ENCODE assay signal across 8 cellular contexts in genomic region chr1:17053071-17053684, GRCh38. TPM values are rescaled to one million over a fixed set of nuclear protein-coding genes. Genes with fewer than 3 reads are reported as not detected.
A peak's percentile ranks its signal among the peaks of the same experiment; 100 is the strongest.
DNase-seq lines count a peak whose midpoint lies in the region; ATAC-seq and TF ChIP-seq lines count a peak whose summit lies in the region.

No MANE protein-coding gene starts in this region.

- peaks cover 9% of the 10 kb centered on the region for H3K36me3 Mint-ChIP-seq in activated naive CD4-positive, alpha-beta T cell treated with anti-CD3 and anti-CD28 coated beads, Interleukin-2, amount 10 ng/mL, durations not matched to agents 7 days and 5 days

- peaks cover 19% of the 10 kb centered on the region for H3K4me1 ChIP-seq in lower lobe of right lung
- peaks cover 16% of the 10 kb centered on the region for H3K4me1 ChIP-seq in upper lobe of right lung

- TF ChIP-seq CTCF in astrocyte of the cerebellum (IDR thresholded peaks at IDR 0.05; ENCODE audit: low read depth, low read length, missing control alignments) = no peak
- no peak for TF ChIP-seq CTCF in lower lobe of right lung (IDR thresholded peaks at IDR 0.05)
- TF ChIP-seq CTCF in upper lobe of right lung (IDR thresholded peaks at IDR 0.05) = no peak

- H3K27me3 Mint-ChIP-seq in activated naive CD4-positive, alpha-beta T cell treated with anti-CD3 and anti-CD28 coated beads, Interleukin-2, amount 10 ng/mL, durations not matched to agents 7 days and 5 days = peaks cover 20% of the 10 kb centered on the region

- peak overlapping the region; percentile 95 for H3K27ac Mint-ChIP-seq in activated naive CD4-positive, alpha-beta T cell treated with anti-CD3 and anti-CD28 coated beads, Interleukin-2, amount 10 ng/mL, durations not matched to agents 7 days and 5 days

- ATAC-seq in lower lobe of right lung (no peak), upper lobe of right lung (no peak), HG03442 (IDR thresholded peaks at IDR 0.05; ENCODE audit: unreplicated experiment) (no peak), GM18868 (IDR thresholded peaks at IDR 0.05; ENCODE audit: unreplicated experiment) (no peak)

- no peaks in the 10 kb centered on the region for H3K27me3 ChIP-seq in lower lobe of right lung (ENCODE audit: low read depth)
- no peaks in the 10 kb centered on the region for H3K27me3 ChIP-seq in upper lobe of right lung

- no peaks in the 10 kb centered on the region for H3K9me3 Mint-ChIP-seq in activated naive CD4-positive, alpha-beta T cell treated with anti-CD3 and anti-CD28 coated beads, Interleukin-2, amount 10 ng/mL, durations not matched to agents 7 days and 5 days

- H3K4me3 ChIP-seq in astrocyte of the cerebellum (ENCODE audit: low read depth, low read length) (peak overlapping the region; percentile 96), lower lobe of right lung (peak overlapping the region; percentile 69), upper lobe of right lung (peak overlapping the region; percentile 92)

- peaks cover 33% of the 10 kb centered on the region for H3K4me1 Mint-ChIP-seq in activated naive CD4-positive, alpha-beta T cell treated with anti-CD3 and anti-CD28 coated beads, Interleukin-2, amount 10 ng/mL, durations not matched to agents 7 days and 5 days

- CTCF ChIA-PET in activated naive CD4-positive, alpha-beta T cell treated with anti-CD3 and anti-CD28 coated beads, Interleukin-2, amount 10 ng/mL, durations not matched to agents 7 days and 5 days (lab: Charles Lee) = no interaction called here

- intact Hi-C loops in lower lobe of right lung (cut with DNase I) = no loop called here
- intact Hi-C loops in upper lobe of right lung (cut with DNase I) = no loop called here

- no peak for DNase-seq in activated naive CD4-positive, alpha-beta T cell treated with anti-CD3 and anti-CD28 coated beads, Interleukin-2, amount 10 ng/mL, durations not matched to agents 7 days and 5 days
- DNase-seq in activated naive CD4-positive, alpha-beta T cell treated with anti-CD3 and anti-CD28 coated beads, Interleukin-2, amount 50 U/mL, for 16 hours = no peak
- DNase-seq in astrocyte of the cerebellum (ENCODE audit: low read depth) (no peak), lower lobe of right lung (no peak), upper lobe of right lung (no peak), mesenteric fat pad (ENCODE audit: low spot score) (no peak)

- peak overlapping the region; percentile 99 for H3K4me3 Mint-ChIP-seq in activated naive CD4-positive, alpha-beta T cell treated with anti-CD3 and anti-CD28 coated beads, Interleukin-2, amount 10 ng/mL, durations not matched to agents 7 days and 5 days

- H3K27ac ChIP-seq in lower lobe of right lung (peak overlapping the region; percentile 84), upper lobe of right lung (peak overlapping the region; percentile 89)

- in situ Hi-C loops in astrocyte of the cerebellum (cut with HindIII; ENCODE audit: low sequenced_read_pairs) = no loop called here

- H3K36me3 ChIP-seq in lower lobe of right lung (peaks cover 31% of the 10 kb centered on the region), upper lobe of right lung (peaks cover 18% of the 10 kb centered on the region)

- H3K9me3 ChIP-seq in lower lobe of right lung = no peaks in the 10 kb centered on the region
- no peaks in the 10 kb centered on the region for H3K9me3 ChIP-seq in upper lobe of right lung

RNA-seq across cellular contexts. Expression of gene SDHB, which starts 0.7 kb away (rescaled TPM):
- total RNA-seq in lower lobe of right lung = 79.8 TPM
- total RNA-seq in upper lobe of right lung = 79.3 TPM
- total RNA-seq in mesenteric fat pad = 113 TPM

RNA-seq across cellular contexts. Expression of gene ATP13A2, which starts 41.5 kb away (rescaled TPM):
- 39.9 TPM for total RNA-seq in lower lobe of right lung
- 42.1 TPM for total RNA-seq in upper lobe of right lung
- 37.7 TPM for total RNA-seq in mesenteric fat pad
